Comparison of ENCODE assay signal across 6 cellular contexts in the genomic region with DNA sequence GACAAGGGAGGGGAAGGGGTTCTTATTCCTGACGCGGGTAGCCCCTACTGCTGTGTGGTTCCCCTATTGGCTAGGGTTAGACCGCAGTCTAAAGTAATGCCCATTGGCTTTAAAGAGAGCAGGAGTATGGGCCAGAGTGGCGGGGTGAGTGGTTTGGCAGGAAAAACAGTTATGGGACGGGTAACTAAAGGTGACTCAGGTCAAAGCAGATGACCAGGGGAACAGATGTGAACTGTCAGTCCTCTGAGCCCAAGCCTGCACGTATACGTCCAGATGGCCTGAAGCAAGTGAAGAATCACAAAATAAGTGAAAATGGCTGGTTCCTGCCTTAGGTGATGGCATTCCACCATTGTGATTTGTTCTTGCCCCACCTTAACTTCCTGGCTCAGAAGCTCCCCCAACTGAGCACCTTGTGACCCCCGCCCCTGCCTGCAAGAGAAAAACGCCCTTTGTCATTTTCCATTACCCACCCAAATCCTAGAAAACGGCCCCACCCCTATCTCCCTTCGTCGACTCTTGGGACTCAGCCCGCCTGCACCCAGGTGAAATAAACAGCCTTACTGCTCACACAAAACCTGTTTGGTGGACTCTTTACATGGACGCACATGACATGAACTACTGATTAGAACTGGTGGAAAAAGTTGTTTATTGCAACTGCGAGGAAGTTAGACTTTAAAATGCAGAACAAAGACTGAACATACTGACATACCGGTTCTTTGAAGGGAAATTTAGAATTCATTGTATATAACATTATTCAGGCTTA. TPM values are rescaled to one million over a fixed set of nuclear protein-coding genes. Genes with fewer than 3 reads are reported as not detected.
A peak's percentile ranks its signal among the peaks of the same experiment; 100 is the strongest.
DNase-seq lines count a peak whose midpoint lies in the region; ATAC-seq and TF ChIP-seq lines count a peak whose summit lies in the region.

No MANE protein-coding gene starts in this region.

- DNase-seq in LHCN-M2 (ENCODE audit: low read depth) (peak; percentile 57), adrenal gland (no peak), iPS-NIHi11 (ENCODE audit: low spot score) (no peak), EL (no peak)

- 18 to 21% (median 20%) methylated on average over 15 to 16 of the region's 16 CpGs for WGBS in adrenal gland, 4 donors

- H3K4me1 ChIP-seq in adrenal gland (replicated peaks in 1 of 2): peaks cover 5 to 17% of the 10 kb centered on the region in 2 donors
- H3K4me1 ChIP-seq in muscle layer of duodenum (ENCODE audit: control insufficient read depth in 1 of 2, insufficient read depth in 2 of 2, low read length in 2 of 2): peaks cover 0 to 21% of the 10 kb centered on the region in 2 donors

- no peak for ATAC-seq in GM21447 (IDR thresholded peaks at IDR 0.05; ENCODE audit: unreplicated experiment)

- H3K4me3 ChIP-seq in adrenal gland: peak overlapping the region in 2 of 4 donors; percentile 61 to 83
- peak overlapping the region; percentile 83 to 84 for H3K4me3 ChIP-seq in muscle layer of duodenum (ENCODE audit: low read depth in 1 of 2, low read length in 2 of 2)

- peak overlapping the region in 4 of 5 donors; percentile 11 to 92 (median 54) for H3K27ac ChIP-seq in adrenal gland
- H3K27ac ChIP-seq in muscle layer of duodenum (ENCODE audit: low read length): peak overlapping the region; percentile 75

- intact Hi-C loops in adrenal gland (cut with DNase I): no loop called here

- H3K36me3 ChIP-seq in adrenal gland (replicated peaks in 1 of 2) (no peaks in the 10 kb centered on the region), muscle layer of duodenum (ENCODE audit: control insufficient read depth in 1 of 2, insufficient read depth in 2 of 2, low read length in 2 of 2) (no peaks in the 10 kb centered on the region)

- H3K9me3 ChIP-seq in adrenal gland (replicated peaks in 1 of 3) (no peaks in the 10 kb centered on the region), muscle layer of duodenum (ENCODE audit: control insufficient read depth in 1 of 2, low read length in 2 of 2) (no peaks in the 10 kb centered on the region)

- no peak for TF ChIP-seq CTCF in adrenal gland (IDR thresholded peaks at IDR 0.05)

- no peaks in the 10 kb centered on the region for H3K27me3 ChIP-seq in adrenal gland
- no peaks in the 10 kb centered on the region for H3K27me3 ChIP-seq in muscle layer of duodenum (ENCODE audit: low read depth, low read length)

- no peak for TF ChIP-seq POLR2A in adrenal gland (IDR thresholded peaks at IDR 0.05)

RNA-seq across cellular contexts. Expression of a gene that starts 0.8 kb away (rescaled TPM):
- total RNA-seq in LHCN-M2 (2014; rRNA removed) (29.2 and 38.7 TPM in 2 replicates), adrenal gland (10 to 100 TPM in 6 of 8 donors, 1 to 10 TPM in 2; 6.3 to 30.3 (median 13.3) TPM)
- polyA plus RNA-seq in LHCN-M2 (2012): 21.7 TPM
- 100 to 1,000 TPM in 1 of 3 donors, 10 to 100 TPM in 1, 1 to 10 TPM in 1; 5.3 to 109 (median 48.4) TPM for polyA plus RNA-seq in adrenal gland

RNA-seq across cellular contexts. Expression of a gene that starts 21.3 kb away (rescaled TPM):
- total RNA-seq in LHCN-M2 (2014; rRNA removed) (not detected in 2 replicates), adrenal gland (1 to 10 TPM in 2 of 8 donors, under 1 TPM in 3, not detected in 3; under 0.01 to 1.4 (median 0.69) TPM)
- polyA plus RNA-seq in LHCN-M2 (2012): 0.15 TPM
- polyA plus RNA-seq in adrenal gland: 1 to 10 TPM in 1 of 3 donors, under 1 TPM in 2; 0.09 to 1.2 (median 0.72) TPM

RNA-seq across cellular contexts. Expression of a gene that starts 35.3 kb away (rescaled TPM):
- total RNA-seq in LHCN-M2 (2014; rRNA removed): 1.1 TPM in 2 replicates
- 1.5 TPM for polyA plus RNA-seq in LHCN-M2 (2012)
- 10 to 100 TPM; 14.8 to 49.0 (median 30.6) TPM for total RNA-seq in adrenal gland
- polyA plus RNA-seq in adrenal gland: 10 to 100 TPM in 2 of 3 donors, under 1 TPM in 1; 0.99 to 39.3 (median 25.9) TPM

RNA-seq across cellular contexts. Expression of a gene that starts 41.2 kb away (rescaled TPM):
- total RNA-seq in LHCN-M2 (2014; rRNA removed) (65.0 and 67.9 TPM in 2 replicates), adrenal gland (10 to 100 TPM; 16.9 to 46.3 (median 28.7) TPM)
- 47.1 TPM for polyA plus RNA-seq in LHCN-M2 (2012)
- polyA plus RNA-seq in adrenal gland: 10 to 100 TPM in 2 of 3 donors, 1 to 10 TPM in 1; 7.8 to 40.7 (median 25.1) TPM

RNA-seq across cellular contexts. Expression of a gene that starts 49.7 kb away (rescaled TPM):
- not detected in 2 replicates for total RNA-seq in LHCN-M2 (2014; rRNA removed)
- polyA plus RNA-seq in LHCN-M2 (2012): 0.17 TPM
- total RNA-seq in adrenal gland: 1 to 10 TPM in 5 of 8 donors, under 1 TPM in 3; 0.39 to 2.6 (median 1.6) TPM
- polyA plus RNA-seq in adrenal gland: 1 to 10 TPM in 2 of 3 donors, under 1 TPM in 1; 0.53 to 3.4 (median 2.2) TPM
